In genomic region chr11:362642-363442, GRCh38 we compare ENCODE assay signal across 14 cellular contexts.
"Had no signal": no experiment of that assay in that cellular context is flagged by ENCODE, and none has a peak within 500 bp of the region (broad histone marks: within the 10 kb centered on the region; RNA-seq: fewer than 3 reads in every experiment).

No MANE protein-coding gene starts in this region.

- H3K36me3 ChIP-seq: gastroesophageal sphincter, neutrophil, tibial artery had no signal

- FAIRE-seq: keratinocyte had no signal

- H3K9me3 ChIP-seq: neutrophil had no signal

- H3K4me3 ChIP-seq: body of pancreas, gastroesophageal sphincter, tibial artery had no signal

- H3K27me3 ChIP-seq: body of pancreas had no signal

- ATAC-seq: activated T-cell treated with anti-CD3 and anti-CD28 coated beads, Interleukin-2, amount 50 U/mL, for 4 hours; body of pancreas; effector memory CD8-positive, alpha-beta T cell; gastroesophageal sphincter; SK-N-SH treated with all-trans-retinoic acid at 6 μM for 48 hours; stimulated activated memory B cell treated with anti-CD40 and anti-IgM and Interleukin-4, amounts not matched to agents 10 μg/mL and 1 μg/mL and 100 μg/mL, for 72 hours had no signal

- DNase-seq: activated CD4-positive, alpha-beta T cell treated with anti-CD3 and anti-CD28 coated beads, Interleukin-2, amount 50 U/mL, for 4 hours; activated CD4-positive, CD25-positive, alpha-beta regulatory T cell; activated T-cell treated with anti-CD3 and anti-CD28 coated beads, Interleukin-2, amount 50 U/mL, for 4 hours; body of pancreas; effector memory CD8-positive, alpha-beta T cell; midbrain; stimulated activated CD4-positive, alpha-beta T cell treated with anti-CD3 and anti-CD28 coated beads, Interleukin-1b, Interleukin-23, amount 100 ng/mL, for 48 hours had no signal

- H3K4me1 ChIP-seq: body of pancreas, tibial artery had no signal

- H3K27ac ChIP-seq: body of pancreas, epithelial cell of prostate, gastroesophageal sphincter, neutrophil, tibial artery had no signal
